6 cellular contexts compared by ENCODE assay signal in the genomic region with DNA sequence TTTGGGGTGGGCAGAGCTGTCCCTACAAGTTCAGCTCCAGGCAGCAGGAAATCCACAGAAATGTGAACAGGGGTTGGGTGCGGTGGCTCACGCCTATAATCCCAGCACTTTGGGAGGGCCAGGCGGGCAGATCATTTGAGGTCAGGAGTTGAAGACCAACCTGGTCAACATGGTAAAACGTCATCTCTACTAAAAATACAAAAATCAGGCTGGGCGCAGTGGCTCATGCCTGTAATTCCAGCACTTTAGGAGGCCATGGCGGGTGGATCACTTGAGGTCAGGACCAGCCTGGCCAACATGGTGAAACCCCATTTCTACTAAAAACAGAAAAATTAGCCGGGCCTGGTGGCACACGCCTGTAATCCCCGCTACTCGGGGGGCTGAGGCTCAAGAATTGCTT. TPM values are rescaled to one million over a fixed set of nuclear protein-coding genes. Genes with fewer than 3 reads are reported as not detected.
DNase-seq lines count a peak whose midpoint lies in the region; ATAC-seq and TF ChIP-seq lines count a peak whose summit lies in the region.
"Not testable (repeated sequence)": the region's sequence is repeated elsewhere in the genome, so short reads cannot be mapped to it uniquely, and the experiment has no call there.
"Had no signal": no experiment of that assay in that cellular context is flagged by ENCODE, and none has a peak within 500 bp of the region (broad histone marks: within the 10 kb centered on the region; RNA-seq: fewer than 3 reads in every experiment).

No MANE protein-coding gene starts in this region.

- not testable (repeated sequence) for H2AFZ ChIP-seq in mesenchymal stem cell (ENCODE audit: low read depth, low read length)

- H3K27ac ChIP-seq in Panc1 (ENCODE audit: low read length) (peak overlapping the region; percentile 97), foreskin keratinocyte (peak overlapping the region; percentile 31)
- H3K27ac ChIP-seq in mesenchymal stem cell (ENCODE audit: low read length, poor library complexity, severe bottlenecking) = not testable (repeated sequence)

- peak overlapping the region; percentile 24 for H3K27ac Mint-ChIP-seq in Caco-2 (ENCODE audit: unreplicated experiment)
- H3K27ac Mint-ChIP-seq in MCF 10A (ENCODE audit: low read depth, unreplicated experiment) = peak overlapping the region; percentile 42

- H3K4me2 ChIP-seq in mesenchymal stem cell (ENCODE audit: low read length, poor library complexity, severe bottlenecking) = not testable (repeated sequence)

- H3K4me3 ChIP-seq in Caco-2 (ENCODE audit: low read depth, low read length); Panc1 (ENCODE audit: low read depth in 2 of 2, low read length in 2 of 2); mesenchymal stem cell (ENCODE audit: insufficient read depth in 1 of 2, low read depth in 1 of 2, low read length in 2 of 2): not testable (repeated sequence)

- H2BK5ac ChIP-seq in mesenchymal stem cell (ENCODE audit: low read depth, low read length, poor library complexity, severe bottlenecking) = not testable (repeated sequence)

- TF ChIP-seq CTCF in Caco-2 (IDR thresholded peaks at IDR 0.05; ENCODE audit: insufficient read depth in 1 of 2, low read depth in 1 of 2, low read length in 1 of 2, severe bottlenecking in 1 of 2, unreplicated experiment in 1 of 2); Panc1 (IDR thresholded peaks at IDR 0.05); MCF 10A (IDR thresholded peaks at IDR 0.05; ENCODE audit: unreplicated experiment); foreskin keratinocyte (conservative IDR thresholded peaks at IDR 0.05): not testable (repeated sequence)

- H3K18ac ChIP-seq in mesenchymal stem cell (ENCODE audit: low read depth in 1 of 2, low read length in 2 of 2) = not testable (repeated sequence)

- intact Hi-C loops in Caco-2 (cut with micrococcal nuclease; ENCODE audit: unreplicated experiment); Panc1 (cut with micrococcal nuclease; ENCODE audit: unreplicated experiment); MCF 10A (cut with micrococcal nuclease): not testable (repeated sequence)

- peak overlapping the region; percentile 8 for H4K8ac ChIP-seq in mesenchymal stem cell (ENCODE audit: low read length)

- H2BK15ac ChIP-seq in mesenchymal stem cell (ENCODE audit: low read depth, poor library complexity, severe bottlenecking) = not testable (repeated sequence)

- peak overlapping the region; percentile 5 for H4K91ac ChIP-seq in mesenchymal stem cell (ENCODE audit: low read length)

- not testable (repeated sequence) for H3K9me3 ChIP-seq in Caco-2; Panc1 (ENCODE audit: control insufficient read depth, insufficient read depth, low read depth, low read length); mesenchymal stem cell (ENCODE audit: control insufficient read depth, low read length)

- H3K36me3 Mint-ChIP-seq in Caco-2 (ENCODE audit: insufficient read depth, unreplicated experiment); MCF 10A (ENCODE audit: insufficient read depth, unreplicated experiment): not testable (repeated sequence)

- BruUV-seq in Caco-2 (replicated peaks; lab: Mats Ljungman, UMichigan); Panc1 (replicated peaks; lab: Mats Ljungman, UMichigan); MCF 10A (replicated peaks; lab: Mats Ljungman, UMichigan): not testable (repeated sequence)

- H3K27me3 Mint-ChIP-seq in Caco-2 (ENCODE audit: insufficient read depth, unreplicated experiment); MCF 10A (ENCODE audit: insufficient read depth, unreplicated experiment): not testable (repeated sequence)

- not testable (repeated sequence) for H3K27me3 ChIP-seq in Caco-2 (replicated peaks; ENCODE audit: control insufficient read depth, insufficient read depth, low read length); Panc1 (ENCODE audit: control insufficient read depth, insufficient read depth, low read length); foreskin keratinocyte; mesenchymal stem cell (ENCODE audit: control insufficient read depth in 1 of 2, insufficient read depth in 1 of 2, low read length in 2 of 2)

- not testable (repeated sequence) for H2AK5ac ChIP-seq in mesenchymal stem cell (ENCODE audit: low read length, severe bottlenecking)

- H3K9ac ChIP-seq in mesenchymal stem cell (ENCODE audit: low read length) = not testable (repeated sequence)

- peak overlapping the region; percentile 42 to 69 for H2BK12ac ChIP-seq in mesenchymal stem cell (ENCODE audit: low read length in 2 of 2)

- not testable (repeated sequence) for H3K14ac ChIP-seq in mesenchymal stem cell (ENCODE audit: low read length in 2 of 2)

- H3K4ac ChIP-seq in mesenchymal stem cell (ENCODE audit: low read depth in 1 of 2, low read length in 2 of 2) = not testable (repeated sequence)

- CTCF ChIA-PET in Caco-2 (lab: Charles Lee) (interaction anchor here (0.6 kb wide), 1 partner anchor 126 kb away, joined by 4 read pairs; no protein-coding TSS in a partner anchor), Panc1 (lab: Charles Lee) (interaction anchor here (0.5 to 1.3 kb wide), 3 partner anchors 37 to 214 kb away, joined by 3 to 5 read pairs (median 3); partner anchors contain the start of gene UFSP1)
- CTCF ChIA-PET in MCF 10A (lab: Yijun Ruan, JAX) = not testable (repeated sequence)

- H3K4me1 ChIP-seq in Caco-2 (peaks cover 27% of the 10 kb centered on the region), Panc1 (ENCODE audit: control insufficient read depth, insufficient read depth, low read length) (peaks cover 57% of the 10 kb centered on the region), foreskin keratinocyte (peaks cover 28% of the 10 kb centered on the region), mesenchymal stem cell (ENCODE audit: control insufficient read depth, insufficient read depth, low read depth, low read length) (peaks cover 20% of the 10 kb centered on the region)

- H3K4me3 Mint-ChIP-seq in Caco-2 (ENCODE audit: unreplicated experiment); MCF 10A (ENCODE audit: unreplicated experiment): not testable (repeated sequence)

- POLR2A ChIA-PET in Caco-2 (lab: Charles Lee); Panc1 (lab: Charles Lee): not testable (repeated sequence)
- POLR2A ChIA-PET in MCF 10A (lab: Yijun Ruan, JAX) = interaction anchor here (0.7 kb wide), 1 partner anchor 27 kb away, joined by 3 read pairs; no protein-coding TSS in a partner anchor

- H3K36me3 ChIP-seq in Caco-2 (ENCODE audit: control insufficient read depth, insufficient read depth, low read length); Panc1 (ENCODE audit: control insufficient read depth, insufficient read depth, low read length); mesenchymal stem cell (ENCODE audit: control insufficient read depth in 1 of 2, insufficient read depth in 2 of 2, low read depth in 1 of 2, low read length in 2 of 2): not testable (repeated sequence)

- not testable (repeated sequence) for H3K79me1 ChIP-seq in mesenchymal stem cell (replicated peaks; ENCODE audit: low read length, poor library complexity, severe bottlenecking)

- not testable (repeated sequence) for H3K23ac ChIP-seq in mesenchymal stem cell (ENCODE audit: low read length in 2 of 2)

- not testable (repeated sequence) for DNase-seq in Caco-2; Panc1 (ENCODE audit: low read depth, low spot score); MCF 10A (ENCODE audit: unreplicated experiment); foreskin keratinocyte; mesenchymal stem cell

- H3K4me1 Mint-ChIP-seq in Caco-2 (ENCODE audit: low read depth, unreplicated experiment) = peaks cover 22% of the 10 kb centered on the region
- H3K4me1 Mint-ChIP-seq in MCF 10A (ENCODE audit: insufficient read depth, unreplicated experiment) = peaks cover 41% of the 10 kb centered on the region

- not testable (repeated sequence) for ATAC-seq in Panc1, foreskin keratinocyte

- in situ Hi-C loops in Panc1 (cut with HindIII; ENCODE audit: low pct_unique_long_range_greater_than_20kb, low sequenced_read_pairs) = not testable (repeated sequence)

- not testable (repeated sequence) for H3K9me3 Mint-ChIP-seq in Caco-2 (ENCODE audit: unreplicated experiment); MCF 10A (ENCODE audit: unreplicated experiment)

- 96% methylated on average over 10 of the region's 10 CpGs for WGBS in mesenchymal stem cell

- H2BK120ac ChIP-seq in mesenchymal stem cell (ENCODE audit: low read depth, low read length) = peak overlapping the region; percentile 54

RNA-seq across cellular contexts. Expression of gene TRIM56, which starts 18.4 kb away (rescaled TPM):
- total RNA-seq in Caco-2 (2022) (30.3 and 33.4 TPM in 2 replicates), Panc1 (2021; ENCODE audit: unreplicated experiment) (37.4 TPM), MCF 10A (2022) (29.6 and 36.8 TPM in 2 replicates), foreskin keratinocyte (13.2 and 14.6 TPM in 2 replicates)
- polyA plus RNA-seq in Panc1 (2012; ENCODE audit: insufficient read length) = 31.8 TPM
- polyA plus RNA-seq in foreskin keratinocyte = 5.4 and 5.9 TPM in 2 replicates
- 12.5 TPM for polyA plus RNA-seq in mesenchymal stem cell (2013, experiment 1 of 2)
- polyA plus RNA-seq in mesenchymal stem cell (2013, experiment 2 of 2) = 11.5 TPM

RNA-seq across cellular contexts. Expression of gene SERPINE1, which starts 23.2 kb away (rescaled TPM):
- total RNA-seq in Caco-2 (2022) = 0.09 and 0.25 TPM in 2 replicates
- total RNA-seq in Panc1 (2021; ENCODE audit: unreplicated experiment) = 370 TPM
- polyA plus RNA-seq in Panc1 (2012; ENCODE audit: insufficient read length) = 482 TPM
- 56.7 and 80.6 TPM in 2 replicates for total RNA-seq in MCF 10A (2022)
- total RNA-seq in foreskin keratinocyte = 265 and 427 TPM in 2 replicates
- polyA plus RNA-seq in foreskin keratinocyte = 170 and 271 TPM in 2 replicates
- polyA plus RNA-seq in mesenchymal stem cell (2013, experiment 1 of 2) = 599 TPM
- polyA plus RNA-seq in mesenchymal stem cell (2013, experiment 2 of 2) = 599 TPM
- polyA plus RNA-seq: CD4-positive, alpha-beta memory T cell had no signal

RNA-seq across cellular contexts. Expression of gene AP1S1, which starts 50.6 kb away (rescaled TPM):
- total RNA-seq in Caco-2 (2022) (52.3 and 62.9 TPM in 2 replicates), Panc1 (2021; ENCODE audit: unreplicated experiment) (74.2 TPM), MCF 10A (2022) (72.1 and 72.5 TPM in 2 replicates), foreskin keratinocyte (164 and 166 TPM in 2 replicates)
- polyA plus RNA-seq in Panc1 (2012; ENCODE audit: insufficient read length) = 152 TPM
- polyA plus RNA-seq in foreskin keratinocyte = 223 TPM in 2 replicates
- 65.9 TPM for polyA plus RNA-seq in mesenchymal stem cell (2013, experiment 1 of 2)
- polyA plus RNA-seq in mesenchymal stem cell (2013, experiment 2 of 2) = 64.7 TPM

Comparison
In these comparisons a context has a peak if more than half of its experiments do, and no peak if none do; other contexts are left out.
1. RNA of gene SERPINE1, which starts 23.2 kb away (total RNA-seq): 370 TPM in Panc1 (single experiment), 265 to 427 TPM in foreskin keratinocyte and 56.7 to 80.6 TPM in MCF 10A; 0.09 to 0.25 TPM in Caco-2; every median in the first group is over 10 times any median in the second.